In the genomic region with DNA sequence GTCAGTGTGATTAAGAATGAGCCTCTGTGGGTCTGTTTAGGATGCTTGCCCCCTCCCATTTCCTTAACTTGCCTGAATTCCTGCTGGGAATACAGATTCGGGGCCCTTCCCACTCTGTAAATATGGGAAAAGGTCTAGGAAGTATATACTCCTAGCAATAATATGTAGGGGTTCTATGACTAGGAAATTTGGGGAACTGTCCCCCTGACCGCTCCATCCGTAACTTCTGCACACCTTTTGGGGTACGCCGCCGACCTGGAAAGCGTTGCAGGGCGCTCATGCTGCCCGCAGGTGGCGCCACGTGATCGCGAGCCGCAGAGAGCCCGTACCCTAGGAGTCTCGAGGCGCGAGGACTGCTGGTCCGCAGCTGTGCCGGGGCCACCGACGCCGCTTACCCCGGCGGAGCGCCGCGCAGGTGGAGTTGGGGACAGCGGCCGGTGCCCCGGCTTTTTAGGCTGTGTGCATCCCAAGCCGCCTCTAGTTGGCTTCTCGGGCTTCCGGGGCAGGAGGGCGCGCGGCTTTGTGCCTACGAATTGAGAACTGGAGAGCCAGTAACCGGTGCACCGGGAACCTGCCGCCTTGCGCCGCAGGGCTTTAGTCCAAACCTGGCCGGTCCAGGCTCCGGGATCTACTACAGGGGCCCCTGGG, we compare ENCODE assay signal across 8 cellular contexts. TPM values are rescaled to one million over a fixed set of nuclear protein-coding genes. Genes with fewer than 3 reads are reported as not detected.
DNase-seq lines count a peak whose midpoint lies in the region; ATAC-seq and TF ChIP-seq lines count a peak whose summit lies in the region.

No MANE protein-coding gene starts in this region.

- H2BK120ac ChIP-seq in mesendoderm (ENCODE audit: low read depth, low read length), result no peak overlapping the region

- no peaks in the 10 kb centered on the region for H3K36me3 ChIP-seq in effector memory CD4-positive, alpha-beta T cell (ENCODE audit: control insufficient read depth, insufficient read depth, low read length)
- H3K36me3 ChIP-seq in mesendoderm (ENCODE audit: control insufficient read depth, insufficient read depth, low read length), result no peaks in the 10 kb centered on the region

- no peak overlapping the region for H2BK5ac ChIP-seq in mesendoderm (ENCODE audit: low read length)

- no peaks in the 10 kb centered on the region for H3K79me1 ChIP-seq in mesendoderm (ENCODE audit: low read length)

- ATAC-seq in GM18858 (IDR thresholded peaks at IDR 0.05; ENCODE audit: unreplicated experiment), result peak; percentile 30
- ATAC-seq in HG03103 (IDR thresholded peaks at IDR 0.05; ENCODE audit: low read depth, unreplicated experiment), result peak; percentile 38

- H3K27ac ChIP-seq in effector memory CD4-positive, alpha-beta T cell (ENCODE audit: insufficient read depth, low read length, poor library complexity, severe bottlenecking), result peak overlapping the region; percentile 87
- H3K27ac ChIP-seq in mesendoderm (ENCODE audit: low read depth, low read length), result no peak overlapping the region

- H2AK5ac ChIP-seq in mesendoderm (ENCODE audit: low read length), result no peak overlapping the region

- H2BK15ac ChIP-seq in mesendoderm (replicated peaks; ENCODE audit: low read depth), result no peak overlapping the region

- DNase-seq in AG04449 (ENCODE audit: low read depth, low spot score), result no peak
- peak; percentile 82 for DNase-seq in NCI-H69 (lab: John Stamatoyannopoulos, UW)
- DNase-seq in activated CD8-positive, alpha-beta memory T cell treated with anti-CD3 and anti-CD28 coated beads for 24 hours, result peak; percentile 93
- peak; percentile 67 to 79 (median 69) for DNase-seq in effector memory CD4-positive, alpha-beta T cell
- DNase-seq in mesendoderm, result peak; percentile 81
- peak; percentile 69 to 74 (median 70) for DNase-seq in stimulated activated CD4-positive, alpha-beta T cell treated with anti-CD3 and anti-CD28 coated beads, TNF-alpha, amount 100 ng/mL, for 48 hours (ENCODE audit: low read depth in 3 of 3)

- H3K9ac ChIP-seq in mesendoderm (ENCODE audit: low read length), result peak overlapping the region; percentile 54

- no peak overlapping the region for H3K23ac ChIP-seq in mesendoderm (ENCODE audit: low read length)

- H3K56ac ChIP-seq in mesendoderm (ENCODE audit: low read length), result peak overlapping the region; percentile 35

- H4K8ac ChIP-seq in mesendoderm (ENCODE audit: low read depth, low read length), result no peak overlapping the region

- no peak overlapping the region for H4K5ac ChIP-seq in mesendoderm (ENCODE audit: low read length)

- no peaks in the 10 kb centered on the region for H3K27me3 ChIP-seq in effector memory CD4-positive, alpha-beta T cell (replicated peaks; ENCODE audit: control insufficient read depth, insufficient read depth, low read length, poor library complexity, severe bottlenecking)
- H3K27me3 ChIP-seq in mesendoderm (ENCODE audit: insufficient read depth, low read length, poor library complexity), result no peaks in the 10 kb centered on the region

- H3K4me3 ChIP-seq in AG04449 (ENCODE audit: low read depth, low read length), result peak overlapping the region; percentile 99
- peak overlapping the region; percentile 99 for H3K4me3 ChIP-seq in effector memory CD4-positive, alpha-beta T cell (ENCODE audit: insufficient read depth, low read depth, low read length, poor library complexity, severe bottlenecking)
- H3K4me3 ChIP-seq in mesendoderm (ENCODE audit: low read length), result peak overlapping the region; percentile 44

- H3K4me2 ChIP-seq in mesendoderm (ENCODE audit: low read length), result peak overlapping the region; percentile 86

- H3K18ac ChIP-seq in mesendoderm (ENCODE audit: low read length), result no peak overlapping the region

- CTCF ChIA-PET in AG04449 (lab: Yijun Ruan, JAX), result interaction anchor here (0.6 to 12.3 kb wide), 42 partner anchors 8 to 417 kb away, joined by 3 to 475 read pairs (median 5); a partner anchor contains a TSS

- H3K79me2 ChIP-seq in mesendoderm (ENCODE audit: control insufficient read depth, insufficient read depth, low read length), result no peaks in the 10 kb centered on the region

- H3K4me1 ChIP-seq in effector memory CD4-positive, alpha-beta T cell (ENCODE audit: control insufficient read depth, insufficient read depth, low read length, poor library complexity, severe bottlenecking), result peaks cover 23% of the 10 kb centered on the region
- peaks cover 6% of the 10 kb centered on the region for H3K4me1 ChIP-seq in mesendoderm (ENCODE audit: control insufficient read depth, low read depth, low read length)

- H3K9me3 ChIP-seq in effector memory CD4-positive, alpha-beta T cell (ENCODE audit: control insufficient read depth, low read length), result no peaks in the 10 kb centered on the region

- TF ChIP-seq CTCF in AG04449 (IDR thresholded peaks at IDR 0.05; ENCODE audit: insufficient read depth, low read length, missing control alignments), result peak; percentile 97

- POLR2A ChIA-PET in AG04449 (lab: Yijun Ruan, JAX), result interaction anchor here (1.0 to 1.4 kb wide), 4 partner anchors 123 to 203 kb away, joined by 3 to 4 read pairs (median 4); a partner anchor contains a TSS

- no CpG with 5 or more reads among the region's 45 CpGs for WGBS in mesendoderm (ENCODE audit: extremely low coverage, insufficient coverage, low lambda C conversion rate)

- H3K4ac ChIP-seq in mesendoderm (ENCODE audit: low read depth, low read length), result no peak overlapping the region

RNA-seq across cellular contexts. Expression of a gene that starts 0.7 kb away (rescaled TPM):
- polyA plus RNA-seq in mesendoderm (2013, experiment 1 of 2), result 4.1 TPM
- 4.2 TPM for polyA plus RNA-seq in mesendoderm (2013, experiment 2 of 2)

RNA-seq across cellular contexts. Expression of a gene that starts 48.2 kb away (rescaled TPM):
- 7.4 TPM for polyA plus RNA-seq in mesendoderm (2013, experiment 1 of 2)
- 7.2 TPM for polyA plus RNA-seq in mesendoderm (2013, experiment 2 of 2)

Comparison
In these comparisons a context has a peak if more than half of its experiments do, and no peak if none do; other contexts are left out.
1. H3K4me3 ChIP-seq: peak in every context shown above with its lines; median percentile 99 in AG04449; 99 in effector memory CD4-positive, alpha-beta T cell; 44 in mesendoderm.